ENCODE assay signal across 8 cellular contexts in the genomic region with DNA sequence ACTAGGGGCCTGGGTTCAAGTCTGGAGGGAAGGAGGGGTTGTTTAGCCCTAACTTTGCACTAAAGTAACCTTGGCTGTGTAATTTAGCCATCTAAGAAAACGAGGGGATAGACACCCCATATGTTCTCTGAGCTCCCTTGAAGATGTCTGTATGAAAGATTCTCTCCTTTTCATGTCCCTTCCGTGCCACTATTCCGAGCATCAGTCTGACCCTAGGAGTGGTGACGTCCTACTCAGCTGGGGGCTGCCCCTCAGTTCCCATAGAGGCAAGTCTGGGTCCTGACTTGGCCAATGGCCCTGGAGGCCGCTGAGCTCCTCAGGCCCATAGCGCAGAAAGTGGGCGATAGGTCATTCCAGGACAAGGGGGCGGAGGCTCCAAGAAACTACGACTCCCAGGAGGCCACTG. TPM values are rescaled to one million over a fixed set of nuclear protein-coding genes. Genes with fewer than 3 reads are reported as not detected.
A peak's percentile ranks its signal among the peaks of the same experiment; 100 is the strongest.
DNase-seq lines count a peak whose midpoint lies in the region; ATAC-seq, FAIRE-seq and TF ChIP-seq lines count a peak whose summit lies in the region.

No MANE protein-coding gene starts in this region.

- intact Hi-C loops in cardiac septum (cut with DNase I): loop anchor here (5.0 to 10.0 kb wide), 3 partner anchors 34 to 219 kb away; a partner anchor contains a TSS
- intact Hi-C loops in mucosa of descending colon (cut with DNase I, micrococcal nuclease): loop anchor here (10.0 kb wide), 1 partner anchor 129 kb away; a partner anchor contains a TSS

- no peaks in the 10 kb centered on the region for H3K36me3 ChIP-seq in right atrium auricular region
- no peaks in the 10 kb centered on the region for H3K36me3 ChIP-seq in bronchial epithelial cell (ENCODE audit: control insufficient read depth, insufficient read depth, low read length)
- no peaks in the 10 kb centered on the region for H3K36me3 ChIP-seq in mucosa of descending colon (ENCODE audit: low read depth)

- H3K4me3 ChIP-seq in right atrium auricular region: peak overlapping the region; percentile 63 to 98
- peak overlapping the region; percentile 29 for H3K4me3 ChIP-seq in bronchial epithelial cell (ENCODE audit: low read depth, low read length)
- peak overlapping the region; percentile 62 for H3K4me3 ChIP-seq in mucosa of descending colon

- TF ChIP-seq CTCF in right atrium auricular region (IDR thresholded peaks at IDR 0.05) (no peak), bronchial epithelial cell (IDR thresholded peaks at IDR 0.05; ENCODE audit: insufficient read depth, low read length, severe bottlenecking) (no peak), mucosa of descending colon (IDR thresholded peaks at IDR 0.05) (no peak)

- H3K27ac ChIP-seq in right atrium auricular region: peak overlapping the region; percentile 92 to 95

- no peak for ATAC-seq in mucosa of descending colon

- peaks cover 0 to 9% of the 10 kb centered on the region in 2 donors for H3K4me1 ChIP-seq in right atrium auricular region
- peaks cover 9% of the 10 kb centered on the region for H3K4me1 ChIP-seq in mucosa of descending colon (ENCODE audit: low read depth)

- H3K27me3 ChIP-seq in right atrium auricular region (no peaks in the 10 kb centered on the region), bronchial epithelial cell (ENCODE audit: control insufficient read depth, insufficient read depth, low read length) (no peaks in the 10 kb centered on the region)

- H3K9me3 ChIP-seq in right atrium auricular region (no peaks in the 10 kb centered on the region), mucosa of descending colon (no peaks in the 10 kb centered on the region)

- DNase-seq in right atrium auricular region (ENCODE audit: low spot score) (no peak), cardiac septum (ENCODE audit: low spot score) (no peak), bronchial epithelial cell (ENCODE audit: low read depth) (no peak), mucosa of descending colon (no peak), DMS53 (lab: John Stamatoyannopoulos, UW) (no peak), AG08395 (ENCODE audit: low spot score) (no peak), GM03348 (ENCODE audit: low spot score) (no peak)
- no peak for DNase-seq in activated effector memory CD4-positive, alpha-beta T cell treated with Interleukin-2 at 50 U/mL for 16 hours

- no peak for FAIRE-seq in bronchial epithelial cell (lab: Jason Lieb, UNC)

RNA-seq across cellular contexts. Expression of a gene that starts 0.8 kb away (rescaled TPM):
- total RNA-seq in right atrium auricular region (1 to 10 TPM; 2.3 to 3.8 TPM), cardiac septum (4.9 TPM), bronchial epithelial cell (11.3 and 19.5 TPM in 2 replicates), mucosa of descending colon (1 to 10 TPM; 3.4 to 9.6 (median 6.6) TPM)

Comparison
In these comparisons a context has a peak if more than half of its experiments do, and no peak if none do; other contexts are left out.
1. H3K4me3 ChIP-seq: peak in every context shown above with its lines; median percentile 80 in right atrium auricular region; 62 in mucosa of descending colon; 29 in bronchial epithelial cell.